ENCODE assay signal across 17 cellular contexts in genomic region chr7:122166708-122167107, GRCh38. TPM values are rescaled to one million over a fixed set of nuclear protein-coding genes. Genes with fewer than 3 reads are reported as not detected.
A peak's percentile ranks its signal among the peaks of the same experiment; 100 is the strongest.
DNase-seq lines count a peak whose midpoint lies in the region; ATAC-seq and TF ChIP-seq lines count a peak whose summit lies in the region.
"Had no signal": no experiment of that assay in that cellular context is flagged by ENCODE, and none has a peak within 500 bp of the region (broad histone marks: within the 10 kb centered on the region; RNA-seq: fewer than 3 reads in every experiment).

No MANE protein-coding gene starts in this region.

- DNase-seq in H4 (ENCODE audit: low spot score) (peak; percentile 52), amniotic epithelial cell (ENCODE audit: low read depth) (peak; percentile 87), fibroblast of villous mesenchyme (ENCODE audit: low read depth) (peak; percentile 89), NCI-H1417 treated with DMSO at 0.1 percent for 48 hours (lab: John Stamatoyannopoulos, UW) (no peak), prostate gland (ENCODE audit: low spot score) (no peak)
- DNase-seq in stimulated activated CD4-positive, alpha-beta T cell treated with anti-CD3 and anti-CD28 coated beads, Interleukin-15, amount 100 ng/mL, for 24 hours: no peak
- DNase-seq: activated CD4-positive, alpha-beta T cell treated with anti-CD3 and anti-CD28 coated beads for 36 hours; activated T-cell treated with anti-CD3 and anti-CD28 coated beads, Interleukin-2, amount 50 U/mL, for 24 hours; COR-L47; hippocampal formation; NCI-H1436; NCI-H524 treated with DMSO at 0.1 percent for 48 hours; nephron progenitor cell; RPMI8226 had no signal

- no peak overlapping the region for H3K27ac ChIP-seq in prostate gland
- H3K27ac ChIP-seq: suprapubic skin had no signal

- intact Hi-C loops in prostate gland (cut with DNase I): no loop called here

- H3K4me3 ChIP-seq in fibroblast of villous mesenchyme (ENCODE audit: low read depth, low read length) (no peak overlapping the region), skeletal muscle satellite cell (ENCODE audit: low read length) (no peak overlapping the region), prostate gland (no peak overlapping the region)
- H3K4me3 ChIP-seq: suprapubic skin had no signal

- H3K36me3 ChIP-seq in skeletal muscle satellite cell (ENCODE audit: insufficient read depth, low read length): no peaks in the 10 kb centered on the region
- no peaks in the 10 kb centered on the region for H3K36me3 ChIP-seq in prostate gland
- H3K36me3 ChIP-seq: suprapubic skin had no signal

- peak overlapping the region; percentile 50 for H3K4me2 ChIP-seq in skeletal muscle satellite cell (ENCODE audit: low read length)

- no peak for TF ChIP-seq POLR2A in prostate gland (IDR thresholded peaks at IDR 0.05)

- 3% methylated on average over 1 of the region's 1 CpG for WGBS in prostate gland

- no peaks in the 10 kb centered on the region for H3K9me3 ChIP-seq in skeletal muscle satellite cell (replicated peaks; ENCODE audit: low read length)
- H3K9me3 ChIP-seq in prostate gland: no peaks in the 10 kb centered on the region
- H3K9me3 ChIP-seq: suprapubic skin had no signal

- no peak overlapping the region for H3K9ac ChIP-seq in skeletal muscle satellite cell (ENCODE audit: low read depth, low read length)

- ATAC-seq in HG02973 (IDR thresholded peaks at IDR 0.05; ENCODE audit: unreplicated experiment): no peak
- ATAC-seq: activated CD4-positive, alpha-beta T cell treated with anti-CD3 and anti-CD28 coated beads for 36 hours had no signal

- H3K4me1 ChIP-seq in skeletal muscle satellite cell (ENCODE audit: control insufficient read depth, insufficient read depth, low read length) (peaks cover 11% of the 10 kb centered on the region), prostate gland (replicated peaks) (no peaks in the 10 kb centered on the region)
- H3K4me1 ChIP-seq: suprapubic skin had no signal

- no peak for TF ChIP-seq CTCF in fibroblast of villous mesenchyme (IDR thresholded peaks at IDR 0.05; ENCODE audit: insufficient read depth, low read depth, low read length)
- TF ChIP-seq CTCF in prostate gland (IDR thresholded peaks at IDR 0.05): no peak

- H3K27me3 ChIP-seq in skeletal muscle satellite cell (ENCODE audit: control insufficient read depth, insufficient read depth, low read length) (no peaks in the 10 kb centered on the region), prostate gland (replicated peaks; ENCODE audit: insufficient read depth) (no peaks in the 10 kb centered on the region)
- H3K27me3 ChIP-seq: suprapubic skin had no signal

RNA-seq across cellular contexts. Expression of gene AASS, which starts 22.7 kb away (rescaled TPM):
- 18.4 and 18.7 TPM in 2 replicates for total RNA-seq in H4 (2014; rRNA removed; shearing (Covaris generic))
- total RNA-seq in fibroblast of villous mesenchyme (36.4 and 63.0 TPM in 2 replicates), prostate gland (10 to 100 TPM; 21.6 to 24.1 TPM)
- 8.5 and 16.2 TPM in 2 replicates for total RNA-seq in skeletal muscle satellite cell (2012; rRNA removed)

Comparison
In these comparisons a context has a peak if more than half of its experiments do, and no peak if none do; other contexts are left out.
1. DNase-seq: peak in H4 (single experiment), amniotic epithelial cell (single experiment) and fibroblast of villous mesenchyme (single experiment); none in NCI-H1417 treated with DMSO at 0.1 percent for 48 hours (single experiment), stimulated activated CD4-positive, alpha-beta T cell treated with anti-CD3 and anti-CD28 coated beads, Interleukin-15, amount 100 ng/mL, for 24 hours (single experiment) and prostate gland (single experiment).